Comparison of ENCODE assay signal across 9 cellular contexts in genomic region chr6:160767647-160768019, GRCh38.
DNase-seq lines count a peak whose midpoint lies in the region; ATAC-seq and TF ChIP-seq lines count a peak whose summit lies in the region.
"Had no signal": no experiment of that assay in that cellular context is flagged by ENCODE, and none has a peak within 500 bp of the region (broad histone marks: within the 10 kb centered on the region; RNA-seq: fewer than 3 reads in every experiment).

No MANE protein-coding gene starts in this region.

- DNase-seq in WTC11 (ENCODE audit: low spot score) (no peak), mesothelial cell of epicardium (ENCODE audit: low spot score in 2 of 2, unreplicated experiment in 2 of 2) (no peak), amygdala (lab: John Stamatoyannopoulos, UW) (no peak), NCI-H2227 (lab: John Stamatoyannopoulos, UW; ENCODE audit: unreplicated experiment) (no peak), NCI-H187 (lab: John Stamatoyannopoulos, UW) (no peak), NCI-H2107 (lab: John Stamatoyannopoulos, UW) (no peak)

- CTCF ChIA-PET in WTC11 (lab: Charles Lee), result interaction anchor here (0.7 to 3.7 kb wide), 22 partner anchors 9 to 607 kb away, joined by 3 to 34 read pairs (median 4); no protein-coding TSS in a partner anchor

- no peak for TF ChIP-seq CTCF in WTC11 (IDR thresholded peaks at IDR 0.05)
- no peak for TF ChIP-seq CTCF in mesothelial cell of epicardium (IDR thresholded peaks at IDR 0.05; ENCODE audit: unreplicated experiment)

- peaks cover 4% of the 10 kb centered on the region for H3K9me3 Mint-ChIP-seq in WTC11
- peaks cover 3% of the 10 kb centered on the region for H3K9me3 Mint-ChIP-seq in mesothelial cell of epicardium
- H3K9me3 Mint-ChIP-seq: activated T-helper 2 cell treated with anti-CD3 and anti-CD28 coated beads, Interferon-gamma antibody, Interleukin-2, Interleukin-4, amounts not matched to agents 10 μg/mL and 5 μg/mL and 100 μg/mL, durations not matched to agents 14 hours and 24 hours and 36 hours had no signal

- POLR2A ChIA-PET in WTC11 (lab: Charles Lee), result no interaction called here

- ATAC-seq in GM18498 (IDR thresholded peaks at IDR 0.05; ENCODE audit: unreplicated experiment) (peak; percentile 18), GM21717 (IDR thresholded peaks at IDR 0.05; ENCODE audit: unreplicated experiment) (peak; percentile 3), WTC11 (peak; percentile 13)

- H3K27ac Mint-ChIP-seq in WTC11 (no peak overlapping the region), mesothelial cell of epicardium (no peak overlapping the region)
- H3K27ac Mint-ChIP-seq: activated T-helper 2 cell treated with anti-CD3 and anti-CD28 coated beads, Interferon-gamma antibody, Interleukin-2, Interleukin-4, amounts not matched to agents 10 μg/mL and 5 μg/mL and 100 μg/mL, durations not matched to agents 14 hours and 24 hours and 36 hours had no signal

- peak overlapping the region; percentile 84 for H3K4me3 Mint-ChIP-seq in WTC11
- peak overlapping the region; percentile 91 for H3K4me3 Mint-ChIP-seq in mesothelial cell of epicardium

- no peaks in the 10 kb centered on the region for H3K36me3 Mint-ChIP-seq in WTC11
- H3K36me3 Mint-ChIP-seq in mesothelial cell of epicardium, result no peaks in the 10 kb centered on the region

- H3K4me1 Mint-ChIP-seq in WTC11, result peaks cover 8% of the 10 kb centered on the region
- peaks cover 8% of the 10 kb centered on the region for H3K4me1 Mint-ChIP-seq in mesothelial cell of epicardium

- H3K27me3 Mint-ChIP-seq in WTC11 (ENCODE audit: low read depth) (peaks cover 21% of the 10 kb centered on the region), mesothelial cell of epicardium (ENCODE audit: low read depth) (peaks cover 15% of the 10 kb centered on the region)

TF ChIP-seq in WTC11, 78 proteins besides CTCF, POLR2A, EP300 and RAD21:
- TF ChIP-seq CBFB (CRISPR knock-in tag; IDR thresholded peaks at IDR 0.05; ENCODE audit: low read depth) (no peak), CREM (CRISPR knock-in tag; IDR thresholded peaks at IDR 0.05) (0 out of 2 replicates have a peak, but pooled peaks have one; percentile 4)
